In genomic region chr22:37731804-37732471, GRCh38 we compare ENCODE assay signal across 11 cellular contexts. TPM values are rescaled to one million over a fixed set of nuclear protein-coding genes. Genes with fewer than 3 reads are reported as not detected.
A peak's percentile ranks its signal among the peaks of the same experiment; 100 is the strongest.
DNase-seq lines count a peak whose midpoint lies in the region; TF ChIP-seq lines count a peak whose summit lies in the region.
"Had no signal": no experiment of that assay in that cellular context is flagged by ENCODE, and none has a peak within 500 bp of the region (broad histone marks: within the 10 kb centered on the region; RNA-seq: fewer than 3 reads in every experiment).

No MANE protein-coding gene starts in this region.

- H3K9me3 ChIP-seq in Karpas-422 (ENCODE audit: low read length) = no peaks in the 10 kb centered on the region
- H3K9me3 ChIP-seq in WERI-Rb-1 (ENCODE audit: severe bottlenecking) = no peaks in the 10 kb centered on the region
- no peaks in the 10 kb centered on the region for H3K9me3 ChIP-seq in CD8-positive, alpha-beta memory T cell (ENCODE audit: low read length)
- no peaks in the 10 kb centered on the region for H3K9me3 ChIP-seq in breast epithelium
- H3K9me3 ChIP-seq: thoracic aorta had no signal

- no peaks in the 10 kb centered on the region for H3K27me3 Mint-ChIP-seq in CD8-positive, alpha-beta memory T cell
- H3K27me3 Mint-ChIP-seq: activated CD4-positive, alpha-beta T cell treated with anti-CD3 and anti-CD28 coated beads, Interleukin-2, amount 10 ng/mL, durations not matched to agents 7 days and 5 days had no signal

- POLR2A ChIA-PET in CD8-positive, alpha-beta memory T cell (lab: Charles Lee) = no interaction called here

- no peak overlapping the region for H3K27ac Mint-ChIP-seq in CD8-positive, alpha-beta memory T cell
- H3K27ac Mint-ChIP-seq: activated CD4-positive, alpha-beta T cell treated with anti-CD3 and anti-CD28 coated beads, Interleukin-2, amount 10 ng/mL, durations not matched to agents 7 days and 5 days had no signal

- H3K36me3 Mint-ChIP-seq in CD8-positive, alpha-beta memory T cell = peaks cover 0 to 1% (median 0%) of the 10 kb centered on the region in 3 donors

- intact Hi-C loops in breast epithelium (cut with DNase I; ENCODE audit: low total_unique reads) = no loop called here

- TF ChIP-seq POLR2A in breast epithelium (IDR thresholded peaks at IDR 0.05) = no peak

- H3K4me3 ChIP-seq in Karpas-422 (ENCODE audit: low read length) = no peak overlapping the region
- H3K4me3 ChIP-seq in WERI-Rb-1 (ENCODE audit: low read depth, low read length) = no peak overlapping the region
- H3K4me3 ChIP-seq in foreskin fibroblast (ENCODE audit: low read depth in 1 of 2, low read length in 2 of 2) = no peak overlapping the region
- no peak overlapping the region for H3K4me3 ChIP-seq in CD8-positive, alpha-beta memory T cell (ENCODE audit: low read length)
- no peak overlapping the region for H3K4me3 ChIP-seq in breast epithelium
- H3K4me3 ChIP-seq: thoracic aorta had no signal

- no peaks in the 10 kb centered on the region for H3K79me2 ChIP-seq in Karpas-422 (ENCODE audit: low read length)

- no peaks in the 10 kb centered on the region for H3K9me3 Mint-ChIP-seq in CD8-positive, alpha-beta memory T cell
- H3K9me3 Mint-ChIP-seq: activated CD4-positive, alpha-beta T cell treated with anti-CD3 and anti-CD28 coated beads, Interleukin-2, amount 10 ng/mL, durations not matched to agents 7 days and 5 days had no signal

- H3K4me3 Mint-ChIP-seq in CD8-positive, alpha-beta memory T cell = no peak overlapping the region
- H3K4me3 Mint-ChIP-seq: activated CD4-positive, alpha-beta T cell treated with anti-CD3 and anti-CD28 coated beads, Interleukin-2, amount 10 ng/mL, durations not matched to agents 7 days and 5 days had no signal

- DNase-seq in Caki2 (ENCODE audit: low read depth) (peak; percentile 93), Karpas-422 (peak; percentile 70), WERI-Rb-1 (no peak), mucosa of gallbladder (ENCODE audit: low spot score) (peak; percentile 75), foreskin fibroblast (no peak), breast epithelium (ENCODE audit: low spot score in 2 of 2) (no peak), DMS 273 (lab: John Stamatoyannopoulos, UW; ENCODE audit: unreplicated experiment) (no peak)
- no peak for DNase-seq in CD8-positive, alpha-beta memory T cell
- DNase-seq: activated CD4-positive, alpha-beta T cell treated with anti-CD3 and anti-CD28 coated beads, Interleukin-2, amount 10 ng/mL, durations not matched to agents 7 days and 5 days; mesenchymal stem cell had no signal

- H3K4me1 ChIP-seq in Karpas-422 (ENCODE audit: low read length) (no peaks in the 10 kb centered on the region; the same call in 1 of the 2 replicates), breast epithelium (no peaks in the 10 kb centered on the region)
- no peaks in the 10 kb centered on the region for H3K4me1 ChIP-seq in CD8-positive, alpha-beta memory T cell (ENCODE audit: insufficient read depth, low read length)

- H3K27ac ChIP-seq in Karpas-422 (ENCODE audit: low read length) (no peak overlapping the region), WERI-Rb-1 (no peak overlapping the region), breast epithelium (peak overlapping the region in 1 of 2 donors; percentile 30)
- no peak overlapping the region for H3K27ac ChIP-seq in CD8-positive, alpha-beta memory T cell (ENCODE audit: low read depth, low read length)
- H3K27ac ChIP-seq: thoracic aorta had no signal

- H2AFZ ChIP-seq in Karpas-422 (ENCODE audit: low read length) = no peak overlapping the region

- H3K27me3 ChIP-seq in Karpas-422 (ENCODE audit: low read length) = no peaks in the 10 kb centered on the region
- H3K27me3 ChIP-seq in WERI-Rb-1 (ENCODE audit: insufficient read depth, low read depth, severe bottlenecking) = no peaks in the 10 kb centered on the region
- H3K27me3 ChIP-seq in CD8-positive, alpha-beta memory T cell (ENCODE audit: insufficient read depth, low read length, poor library complexity, severe bottlenecking) = no peaks in the 10 kb centered on the region
- H3K27me3 ChIP-seq in breast epithelium = no peaks in the 10 kb centered on the region

- H3K4me2 ChIP-seq in Karpas-422 (ENCODE audit: low read depth, low read length, poor library complexity, severe bottlenecking) = no peak overlapping the region

- TF ChIP-seq CTCF in WERI-Rb-1 (IDR thresholded peaks at IDR 0.05; ENCODE audit: low read depth, low read length) = peak; percentile 19; the same call in 1 of the 2 replicates
- TF ChIP-seq CTCF in foreskin fibroblast (IDR thresholded peaks at IDR 0.05; ENCODE audit: low read depth, low read length) = no peak
- no peak for TF ChIP-seq CTCF in breast epithelium (IDR thresholded peaks at IDR 0.05)

- no peak overlapping the region for H3K9ac ChIP-seq in Karpas-422 (ENCODE audit: low read length)

- H3K36me3 ChIP-seq in Karpas-422 (ENCODE audit: insufficient read depth, low read length) (no peaks in the 10 kb centered on the region), WERI-Rb-1 (no peaks in the 10 kb centered on the region), breast epithelium (no peaks in the 10 kb centered on the region)
- no peaks in the 10 kb centered on the region for H3K36me3 ChIP-seq in CD8-positive, alpha-beta memory T cell (ENCODE audit: insufficient read depth, low read length)
- H3K36me3 ChIP-seq: thoracic aorta had no signal

- in situ Hi-C loops in Caki2 (cut with HindIII; ENCODE audit: low pct_unique_long_range_greater_than_20kb, low sequenced_read_pairs) = no loop called here

- H3K9me2 ChIP-seq in Karpas-422 (replicated peaks; ENCODE audit: insufficient read depth, low read length) = no peaks in the 10 kb centered on the region

- H4K20me1 ChIP-seq in Karpas-422 (ENCODE audit: insufficient read depth, low read depth, low read length) = no peaks in the 10 kb centered on the region

- H3K4me1 Mint-ChIP-seq in CD8-positive, alpha-beta memory T cell = no peaks in the 10 kb centered on the region

- CTCF ChIA-PET in CD8-positive, alpha-beta memory T cell (lab: Charles Lee) = no interaction called here

RNA-seq across cellular contexts. Expression of gene TRIOBP, which starts 35.1 kb away (rescaled TPM):
- 233 and 274 TPM in 2 replicates for total RNA-seq in Caki2 (2014; rRNA removed; shearing (Covaris generic); ENCODE audit: low replicate concordance)
- total RNA-seq in Karpas-422 (2014; rRNA removed; shearing (Covaris generic); ENCODE audit: low replicate concordance) = 14.6 and 45.6 TPM in 2 replicates
- total RNA-seq in mucosa of gallbladder (119 TPM), breast epithelium (10 to 100 TPM; 78.3 to 95.0 (median 88.3) TPM)
- 10 to 100 TPM; 26.1 to 26.7 TPM for total RNA-seq in CD8-positive, alpha-beta memory T cell
- 13.6 TPM for polyA plus RNA-seq in CD8-positive, alpha-beta memory T cell

RNA-seq across cellular contexts. Expression of gene NOL12, which starts 45.8 kb away (rescaled TPM):
- total RNA-seq in Caki2 (2014; rRNA removed; shearing (Covaris generic); ENCODE audit: low replicate concordance) = 70.5 and 107 TPM in 2 replicates
- 12.3 and 48.1 TPM in 2 replicates for total RNA-seq in Karpas-422 (2014; rRNA removed; shearing (Covaris generic); ENCODE audit: low replicate concordance)
- total RNA-seq in mucosa of gallbladder (27.1 TPM), breast epithelium (10 to 100 TPM; 24.5 to 29.4 (median 24.6) TPM)
- total RNA-seq in CD8-positive, alpha-beta memory T cell = 10 to 100 TPM; 53.6 to 57.2 TPM
- 38.3 TPM for polyA plus RNA-seq in CD8-positive, alpha-beta memory T cell

RNA-seq across cellular contexts. Expression of gene LGALS1, which starts 56.5 kb away (rescaled TPM):
- total RNA-seq in Caki2 (2014; rRNA removed; shearing (Covaris generic); ENCODE audit: low replicate concordance) = 5,023 and 5,137 TPM in 2 replicates
- 288 and 308 TPM in 2 replicates for total RNA-seq in Karpas-422 (2014; rRNA removed; shearing (Covaris generic); ENCODE audit: low replicate concordance)
- total RNA-seq in mucosa of gallbladder (587 TPM), breast epithelium (1,000 to 10,000 TPM in 1 of 3 donors, 100 to 1,000 TPM in 2; 621 to 2,412 (median 641) TPM)
- total RNA-seq in CD8-positive, alpha-beta memory T cell = 100 to 1,000 TPM; 204 to 223 TPM
- 182 TPM for polyA plus RNA-seq in CD8-positive, alpha-beta memory T cell

Comparison
In these comparisons a context has a peak if more than half of its experiments do, and no peak if none do; other contexts are left out.
1. DNase-seq: peak in Caki2 (single experiment), Karpas-422 (single experiment) and mucosa of gallbladder (single experiment); none in WERI-Rb-1 (single experiment), foreskin fibroblast (0 of 2), CD8-positive, alpha-beta memory T cell (0 of 5), breast epithelium (0 of 2) and DMS 273 (single experiment).